ENCODE assay signal across 8 cellular contexts in genomic region chr12:74539261-74539660, GRCh38. TPM values are rescaled to one million over a fixed set of nuclear protein-coding genes. Genes with fewer than 3 reads are reported as not detected.
DNase-seq lines count a peak whose midpoint lies in the region; ATAC-seq lines count a peak whose summit lies in the region.

No MANE protein-coding gene starts in this region.

- CTCF ChIA-PET in activated CD4-positive, alpha-beta T cell treated with anti-CD3 and anti-CD28 coated beads for 36 hours (lab: Charles Lee) = no interaction called here
- CTCF ChIA-PET in activated CD4-positive, alpha-beta memory T cell treated with anti-CD3 and anti-CD28 coated beads for 36 hours (lab: Charles Lee) = no interaction called here

- H3K9ac ChIP-seq in iPS-20b (ENCODE audit: low read depth, low read length) = peak overlapping the region; percentile 99; the same call in 1 of the 2 replicates

- no peaks in the 10 kb centered on the region for H3K27me3 Mint-ChIP-seq in activated CD4-positive, alpha-beta T cell treated with anti-CD3 and anti-CD28 coated beads for 36 hours
- no peaks in the 10 kb centered on the region for H3K27me3 Mint-ChIP-seq in activated CD4-positive, alpha-beta memory T cell treated with anti-CD3 and anti-CD28 coated beads for 36 hours

- peaks cover 53% of the 10 kb centered on the region for H3K36me3 Mint-ChIP-seq in activated CD4-positive, alpha-beta T cell treated with anti-CD3 and anti-CD28 coated beads for 36 hours (ENCODE audit: low read depth)
- peaks cover 40% of the 10 kb centered on the region for H3K36me3 Mint-ChIP-seq in activated CD4-positive, alpha-beta memory T cell treated with anti-CD3 and anti-CD28 coated beads for 36 hours

- intact Hi-C loops in activated CD4-positive, alpha-beta T cell treated with anti-CD3 and anti-CD28 coated beads for 36 hours (cut with DNase I, micrococcal nuclease) = loop anchor here (5.0 kb wide), 3 partner anchors 517 to 1543 kb away; partner anchors contain the start of genes GLIPR1L2 (in 1 of the 2) and NAP1L1 (in 1 of the 2)
- intact Hi-C loops in activated CD4-positive, alpha-beta memory T cell treated with anti-CD3 and anti-CD28 coated beads for 36 hours (cut with micrococcal nuclease) = loop anchor here (5.0 to 10.0 kb wide), 7 partner anchors 427 to 1808 kb away; partner anchors contain the start of genes BBS10, GLIPR1, GLIPR1L2 and KRR1

- H3K27ac ChIP-seq in iPS-20b (ENCODE audit: low read length) (no peak overlapping the region), substantia nigra (ENCODE audit: low read depth, low read length, poor library complexity, severe bottlenecking) (peak overlapping the region; percentile 39)

- peaks cover 34% of the 10 kb centered on the region for H3K4me1 ChIP-seq in iPS-20b (ENCODE audit: insufficient read depth, low read length)

- no peak for ATAC-seq in activated CD4-positive, alpha-beta T cell treated with anti-CD3 and anti-CD28 coated beads for 36 hours
- no peak for ATAC-seq in GM21360 (IDR thresholded peaks at IDR 0.05; ENCODE audit: unreplicated experiment)

- no peaks in the 10 kb centered on the region for H3K9me3 Mint-ChIP-seq in activated CD4-positive, alpha-beta T cell treated with anti-CD3 and anti-CD28 coated beads for 36 hours (ENCODE audit: low read depth)
- H3K9me3 Mint-ChIP-seq in activated CD4-positive, alpha-beta memory T cell treated with anti-CD3 and anti-CD28 coated beads for 36 hours = peaks cover 2% of the 10 kb centered on the region

- H3K9me3 ChIP-seq in iPS-20b (ENCODE audit: insufficient read depth, low read depth, low read length) = no peaks in the 10 kb centered on the region

- peak overlapping the region; percentile 97 for H3K27ac Mint-ChIP-seq in activated CD4-positive, alpha-beta T cell treated with anti-CD3 and anti-CD28 coated beads for 36 hours
- peak overlapping the region; percentile 94 for H3K27ac Mint-ChIP-seq in activated CD4-positive, alpha-beta memory T cell treated with anti-CD3 and anti-CD28 coated beads for 36 hours

- DNase-seq in activated CD4-positive, alpha-beta T cell treated with anti-CD3 and anti-CD28 coated beads for 36 hours = no peak
- DNase-seq in activated CD4-positive, alpha-beta T cell treated with anti-CD3 and anti-CD28 coated beads for 48 hours = no peak
- DNase-seq in activated CD4-positive, alpha-beta memory T cell treated with anti-CD3 and anti-CD28 coated beads for 36 hours = no peak
- no peak for DNase-seq in substantia nigra (lab: John Stamatoyannopoulos, UW)
- no peak for DNase-seq in GDM1 (lab: John Stamatoyannopoulos, UW)
- no peak for DNase-seq in NCI-H2081 (lab: John Stamatoyannopoulos, UW)

- H3K4me3 ChIP-seq in iPS-20b (ENCODE audit: low read length) = peak overlapping the region; percentile 98

- H3K4me3 Mint-ChIP-seq in activated CD4-positive, alpha-beta T cell treated with anti-CD3 and anti-CD28 coated beads for 36 hours = peak overlapping the region; percentile 97
- H3K4me3 Mint-ChIP-seq in activated CD4-positive, alpha-beta memory T cell treated with anti-CD3 and anti-CD28 coated beads for 36 hours = peak overlapping the region; percentile 92

- POLR2A ChIA-PET in activated CD4-positive, alpha-beta T cell treated with anti-CD3 and anti-CD28 coated beads for 36 hours (lab: Charles Lee) = no interaction called here
- POLR2A ChIA-PET in activated CD4-positive, alpha-beta memory T cell treated with anti-CD3 and anti-CD28 coated beads for 36 hours (lab: Charles Lee) = interaction anchor here (1.5 kb wide), 1 partner anchor 8 kb away, joined by 4 read pairs; no protein-coding TSS in a partner anchor

- H3K36me3 ChIP-seq in iPS-20b (ENCODE audit: insufficient read depth, low read depth, low read length) = peaks cover 10% of the 10 kb centered on the region

- peaks cover 54% of the 10 kb centered on the region for H3K4me1 Mint-ChIP-seq in activated CD4-positive, alpha-beta T cell treated with anti-CD3 and anti-CD28 coated beads for 36 hours
- H3K4me1 Mint-ChIP-seq in activated CD4-positive, alpha-beta memory T cell treated with anti-CD3 and anti-CD28 coated beads for 36 hours (ENCODE audit: low read depth) = peaks cover 52% of the 10 kb centered on the region

- no peaks in the 10 kb centered on the region for H3K27me3 ChIP-seq in iPS-20b (ENCODE audit: insufficient read depth, low read length)

RNA-seq across cellular contexts. Expression of gene ATXN7L3B, which starts 1.6 kb away (rescaled TPM):
- total RNA-seq in activated CD4-positive, alpha-beta T cell treated with anti-CD3 and anti-CD28 coated beads for 36 hours = 10 to 100 TPM; 16.4 to 19.7 TPM
- 10 to 100 TPM; 16.7 to 17.0 TPM for total RNA-seq in activated CD4-positive, alpha-beta memory T cell treated with anti-CD3 and anti-CD28 coated beads for 36 hours
